8 cellular contexts compared by ENCODE assay signal in the genomic region with DNA sequence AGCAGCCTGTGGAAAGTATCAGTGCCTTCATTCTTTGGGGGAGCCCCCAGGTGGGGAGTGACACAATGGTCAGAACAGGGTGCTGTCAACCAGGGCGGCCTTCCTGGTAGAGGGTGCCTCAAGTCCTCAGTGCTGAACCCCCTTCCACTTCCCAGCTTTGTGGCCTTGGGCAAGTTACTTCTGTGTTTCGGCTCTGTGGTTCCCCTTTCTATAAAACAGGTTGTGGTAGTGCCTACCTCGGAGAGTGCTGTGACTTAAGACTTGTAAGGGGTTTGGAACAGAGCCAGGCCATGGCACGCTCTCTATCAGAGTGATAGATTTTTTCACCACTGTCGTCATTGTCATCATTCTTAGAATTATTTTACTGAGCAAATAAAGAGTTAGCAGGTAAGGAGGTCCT.
DNase-seq lines count a peak whose midpoint lies in the region; ATAC-seq and TF ChIP-seq lines count a peak whose summit lies in the region.

No MANE protein-coding gene starts in this region.

- in situ Hi-C loops in KBM-7 (cut with MboI; ENCODE audit: low pct_unique_long_range_greater_than_20kb, low sequenced_read_pairs): no loop called here

- peak; percentile 63 for ATAC-seq in GM18907 (IDR thresholded peaks at IDR 0.05; ENCODE audit: unreplicated experiment)

- TF ChIP-seq POLR2A in erythroblast (IDR thresholded peaks at IDR 0.05; ENCODE audit: low read length): no peak

- DNase-seq in KBM-7: peak; percentile 78
- DNase-seq in activated CD4-positive, alpha-beta T cell treated with anti-CD3 and anti-CD28 coated beads for 1 hour: peak; percentile 45
- peak; percentile 48 for DNase-seq in effector CD8-positive, alpha-beta T cell (lab: John Stamatoyannopoulos, UW)
- peak; percentile 19 to 53 (median 30) for DNase-seq in stimulated activated CD4-positive, alpha-beta T cell treated with anti-CD3 and anti-CD28 coated beads, TNF-alpha, amount 100 ng/mL, for 4 hours (ENCODE audit: low read depth in 3 of 3)
- DNase-seq in erythroblast (lab: John Stamatoyannopoulos, UW): no peak
- DNase-seq in glomerular visceral epithelial cell (ENCODE audit: extremely low spot score): no peak
- DNase-seq in D341Med (ENCODE audit: low spot score): no peak

Comparison
In these comparisons a context has a peak if more than half of its experiments do, and no peak if none do; other contexts are left out.
1. DNase-seq: peak in KBM-7 (single experiment), activated CD4-positive, alpha-beta T cell treated with anti-CD3 and anti-CD28 coated beads for 1 hour (single experiment), effector CD8-positive, alpha-beta T cell (single experiment) and stimulated activated CD4-positive, alpha-beta T cell treated with anti-CD3 and anti-CD28 coated beads, TNF-alpha, amount 100 ng/mL, for 4 hours (3 of 3); none in erythroblast (0 of 2), glomerular visceral epithelial cell (single experiment) and D341Med (single experiment).